ENCODE assay signal across 23 cellular contexts in the genomic region with DNA sequence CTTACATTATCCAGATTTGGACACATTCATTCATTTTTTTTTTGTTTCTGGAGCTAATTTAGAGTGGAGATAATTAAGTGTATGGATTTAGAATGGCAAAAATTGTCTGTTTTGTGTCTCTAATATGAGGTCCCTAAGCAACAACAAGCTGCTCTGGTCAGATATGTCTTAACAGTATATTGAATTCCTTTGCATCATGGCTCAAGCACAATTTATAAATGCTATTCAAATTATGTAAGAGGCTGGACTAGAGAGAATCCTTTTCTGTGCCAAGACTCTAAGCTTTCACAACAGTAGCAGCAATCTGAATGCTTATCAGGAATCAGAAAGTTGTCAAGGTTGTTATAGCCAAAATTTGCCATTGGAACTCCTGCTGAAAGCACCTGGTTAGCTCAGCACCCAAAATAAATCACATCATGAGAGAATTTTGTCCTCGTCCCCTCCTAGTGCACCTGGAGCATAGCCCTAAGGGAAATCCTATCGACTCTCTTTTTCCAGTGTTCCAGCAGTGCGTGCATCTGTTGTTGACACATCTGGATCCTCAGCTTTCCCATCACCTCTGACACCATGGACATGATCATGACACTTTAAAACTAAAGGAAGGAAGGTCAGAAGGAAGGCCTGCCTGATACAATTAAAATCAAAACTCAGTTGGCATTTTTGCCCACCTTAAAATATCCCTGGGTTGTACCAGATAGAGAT.
DNase-seq lines count a peak whose midpoint lies in the region; ATAC-seq and TF ChIP-seq lines count a peak whose summit lies in the region.
"Had no signal": no experiment of that assay in that cellular context is flagged by ENCODE, and none has a peak within 500 bp of the region (broad histone marks: within the 10 kb centered on the region; RNA-seq: fewer than 3 reads in every experiment).

No MANE protein-coding gene starts in this region.

- no peaks in the 10 kb centered on the region for H4K20me1 ChIP-seq in mammary epithelial cell (ENCODE audit: insufficient read depth, low read length)
- H4K20me1 ChIP-seq: BLaER1 treated with 17β-estradiol and CSF1 and Interleukin-3, amounts not matched to agents 10 nM and 100 nM had no signal

- H3K36me3 Mint-ChIP-seq in MCF 10A (ENCODE audit: insufficient read depth, unreplicated experiment), result no peaks in the 10 kb centered on the region
- H3K36me3 Mint-ChIP-seq in effector memory CD8-positive, alpha-beta T cell (ENCODE audit: insufficient read depth), result no peaks in the 10 kb centered on the region
- H3K36me3 Mint-ChIP-seq: WTC11 had no signal

- in situ Hi-C loops in mammary epithelial cell (cut with MboI; ENCODE audit: low sequenced_read_pairs in 2 of 2), result no loop called here

- H3K27me3 Mint-ChIP-seq in MCF 10A (ENCODE audit: insufficient read depth, unreplicated experiment), result no peaks in the 10 kb centered on the region
- H3K27me3 Mint-ChIP-seq in effector memory CD8-positive, alpha-beta T cell, result no peaks in the 10 kb centered on the region

- no peak overlapping the region for H3K4me2 ChIP-seq in mammary epithelial cell (ENCODE audit: insufficient read depth, low read depth, low read length)

- POLR2A ChIA-PET in MCF 10A (lab: Yijun Ruan, JAX), result interaction anchor here (0.9 to 1.0 kb wide), 2 partner anchors 12 to 28 kb away, joined by 3 read pairs; no protein-coding TSS in a partner anchor

- no peaks in the 10 kb centered on the region for H3K36me3 ChIP-seq in mammary epithelial cell (ENCODE audit: insufficient read depth, low read length)
- H3K36me3 ChIP-seq in upper lobe of right lung, result no peaks in the 10 kb centered on the region
- H3K36me3 ChIP-seq: BLaER1 treated with 17β-estradiol and CSF1 and Interleukin-3, amounts not matched to agents 10 nM and 100 nM; esophagus squamous epithelium; SJSA1; stomach had no signal

- H3K27ac ChIP-seq in mammary epithelial cell (ENCODE audit: insufficient read depth, low read depth, low read length) (no peak overlapping the region), right cardiac atrium (ENCODE audit: low read length) (no peak overlapping the region), upper lobe of right lung (peak overlapping the region; percentile 42)
- H3K27ac ChIP-seq: BLaER1 treated with 17β-estradiol and CSF1 and Interleukin-3, amounts not matched to agents 10 nM and 100 nM; esophagus squamous epithelium; SJSA1; stomach had no signal

- H3K27ac Mint-ChIP-seq in MCF 10A (ENCODE audit: low read depth, unreplicated experiment), result no peak overlapping the region
- no peak overlapping the region for H3K27ac Mint-ChIP-seq in effector memory CD8-positive, alpha-beta T cell
- H3K27ac Mint-ChIP-seq: activated CD8-positive, alpha-beta T cell treated with anti-CD3 and anti-CD28 coated beads, Interleukin-2, amount 10 ng/mL, durations not matched to agents 7 days and 5 days; WTC11 had no signal

- no peaks in the 10 kb centered on the region for H3K4me1 ChIP-seq in mammary epithelial cell (ENCODE audit: insufficient read depth, low read length)
- peaks cover 8% of the 10 kb centered on the region for H3K4me1 ChIP-seq in right cardiac atrium (ENCODE audit: control insufficient read depth, insufficient read depth, low read length)
- peaks cover 17% of the 10 kb centered on the region for H3K4me1 ChIP-seq in upper lobe of right lung
- H3K4me1 ChIP-seq: esophagus squamous epithelium had no signal

- DNase-seq in MCF 10A (ENCODE audit: unreplicated experiment) (peak; percentile 6), mammary epithelial cell (no peak), cardiac fibroblast (ENCODE audit: low read depth in 2 of 2) (peak; percentile 50 to 76), right cardiac atrium (no peak), upper lobe of right lung (no peak), activated T-cell treated with anti-CD3 and anti-CD28 coated beads for 4 hours (no peak)
- DNase-seq in effector memory CD8-positive, alpha-beta T cell, result no peak
- no peak for DNase-seq in activated CD4-positive, alpha-beta T cell treated with anti-CD3 and anti-CD28 coated beads for 4 hours
- DNase-seq: 8988T; activated CD8-positive, alpha-beta T cell treated with anti-CD3 and anti-CD28 coated beads, Interleukin-2, amount 10 ng/mL, durations not matched to agents 7 days and 5 days; activated naive CD4-positive, alpha-beta T cell treated with Interleukin-2 at 50 U/mL for 16 hours; activated T-cell treated with anti-CD3 and anti-CD28 coated beads, Interleukin-2, amount 50 U/mL, for 4 hours; anterior cingulate cortex; cerebellar nuclear complex; effector CD8-positive, alpha-beta T cell; esophagus squamous epithelium; MV-4-11; NCI-H1694 treated with DMSO at 0.1 percent for 48 hours; PC-3; stomach had no signal

- intact Hi-C loops in MCF 10A (cut with micrococcal nuclease), result no loop called here
- intact Hi-C loops in mammary epithelial cell (cut with micrococcal nuclease), result no loop called here
- intact Hi-C loops in right cardiac atrium (cut with DNase I), result no loop called here
- intact Hi-C loops in upper lobe of right lung (cut with DNase I), result no loop called here

- no peaks in the 10 kb centered on the region for H3K9me3 ChIP-seq in mammary epithelial cell (replicated peaks; ENCODE audit: insufficient read depth, low read length)
- no peaks in the 10 kb centered on the region for H3K9me3 ChIP-seq in right cardiac atrium (ENCODE audit: control insufficient read depth, low read length)
- no peaks in the 10 kb centered on the region for H3K9me3 ChIP-seq in upper lobe of right lung
- H3K9me3 ChIP-seq: BLaER1 treated with 17β-estradiol and CSF1 and Interleukin-3, amounts not matched to agents 10 nM and 100 nM; esophagus squamous epithelium; SJSA1; stomach had no signal

- no peaks in the 10 kb centered on the region for H3K27me3 ChIP-seq in mammary epithelial cell (ENCODE audit: insufficient read depth, low read length)
- H3K27me3 ChIP-seq in right cardiac atrium (ENCODE audit: control insufficient read depth, insufficient read depth), result no peaks in the 10 kb centered on the region
- no peaks in the 10 kb centered on the region for H3K27me3 ChIP-seq in upper lobe of right lung
- H3K27me3 ChIP-seq: BLaER1 treated with 17β-estradiol and CSF1 and Interleukin-3, amounts not matched to agents 10 nM and 100 nM; esophagus squamous epithelium; SJSA1; stomach had no signal

- TF ChIP-seq CTCF in MCF 10A (IDR thresholded peaks at IDR 0.05; ENCODE audit: unreplicated experiment) (no peak), mammary epithelial cell (conservative IDR thresholded peaks at IDR 0.05 in 1 of 2, IDR thresholded peaks at IDR 0.05 in 1 of 2; ENCODE audit: extremely low read depth in 1 of 2, insufficient read depth in 1 of 2, low read depth in 1 of 2, low read length in 2 of 2) (no peak), cardiac fibroblast (IDR thresholded peaks at IDR 0.05; ENCODE audit: low read depth, low read length) (no peak), upper lobe of right lung (IDR thresholded peaks at IDR 0.05) (no peak)

- H3K4me3 Mint-ChIP-seq in MCF 10A (ENCODE audit: unreplicated experiment), result no peak overlapping the region
- no peak overlapping the region for H3K4me3 Mint-ChIP-seq in effector memory CD8-positive, alpha-beta T cell
- H3K4me3 Mint-ChIP-seq: activated CD8-positive, alpha-beta T cell treated with anti-CD3 and anti-CD28 coated beads, Interleukin-2, amount 10 ng/mL, durations not matched to agents 7 days and 5 days; activated T-cell treated with anti-CD3 and anti-CD28 coated beads, Interleukin-2, amount 50 U/mL, for 4 hours; WTC11 had no signal

- H3K4me3 ChIP-seq in mammary epithelial cell (replicated peaks in 1 of 3; ENCODE audit: insufficient read depth in 1 of 3, low read depth in 2 of 3, low read length in 3 of 3), result no peak overlapping the region
- no peak overlapping the region for H3K4me3 ChIP-seq in cardiac fibroblast (replicated peaks in 1 of 2; ENCODE audit: low read depth in 2 of 2, low read length in 2 of 2)
- no peak overlapping the region for H3K4me3 ChIP-seq in right cardiac atrium (ENCODE audit: low read length)
- H3K4me3 ChIP-seq in upper lobe of right lung, result no peak overlapping the region
- H3K4me3 ChIP-seq: BLaER1 treated with 17β-estradiol and CSF1 and Interleukin-3, amounts not matched to agents 10 nM and 100 nM; esophagus squamous epithelium; SJSA1; stomach had no signal

- 85% methylated on average over 3 of the region's 3 CpGs for WGBS in mammary epithelial cell (ENCODE audit: low coverage, missing lambda C conversion rate)
- 37% methylated on average over 3 of the region's 3 CpGs for WGBS in right cardiac atrium

- peak; percentile 28 to 46 for ATAC-seq in right cardiac atrium
- peak; percentile 46 for ATAC-seq in upper lobe of right lung
- ATAC-seq in effector memory CD8-positive, alpha-beta T cell (replicated peaks), result no peak
- ATAC-seq: activated CD8-positive, alpha-beta T cell treated with anti-CD3 and anti-CD28 coated beads, Interleukin-2, amount 10 ng/mL, durations not matched to agents 7 days and 5 days; activated T-cell treated with anti-CD3 and anti-CD28 coated beads, Interleukin-2, amount 50 U/mL, for 4 hours; PC-3; WTC11 had no signal

- BruUV-seq in MCF 10A (replicated peaks; lab: Mats Ljungman, UMichigan), result no TSS peak
- no TSS peak for BruUV-seq in mammary epithelial cell (replicated peaks; lab: Mats Ljungman, UMichigan)

- CTCF ChIA-PET in MCF 10A (lab: Yijun Ruan, JAX) (interaction anchor here (0.5 to 1.7 kb wide), 9 partner anchors 12 to 1058 kb away, joined by 3 to 5 read pairs (median 3); no protein-coding TSS in a partner anchor), mammary epithelial cell (lab: Charles Lee; ENCODE audit: low non-redundant PET) (no interaction called here)

- H3K4me1 Mint-ChIP-seq in MCF 10A (ENCODE audit: insufficient read depth, unreplicated experiment), result peaks cover 14% of the 10 kb centered on the region
- H3K4me1 Mint-ChIP-seq in effector memory CD8-positive, alpha-beta T cell (ENCODE audit: low read depth in 2 of 2), result peaks cover 0 to 2% of the 10 kb centered on the region in 2 donors
- H3K4me1 Mint-ChIP-seq: WTC11 had no signal

- dilution Hi-C loops in mammary epithelial cell (cut with HindIII; ENCODE audit: low sequenced_read_pairs), result no loop called here

- no peak overlapping the region for H2AFZ ChIP-seq in mammary epithelial cell (ENCODE audit: low read depth, low read length)

- H3K9ac ChIP-seq in mammary epithelial cell (ENCODE audit: insufficient read depth, low read length), result no peak overlapping the region
- H3K9ac ChIP-seq: BLaER1 treated with 17β-estradiol and CSF1 and Interleukin-3, amounts not matched to agents 10 nM and 100 nM had no signal

- no peaks in the 10 kb centered on the region for H3K9me3 Mint-ChIP-seq in MCF 10A (ENCODE audit: unreplicated experiment)
- H3K9me3 Mint-ChIP-seq in effector memory CD8-positive, alpha-beta T cell, result no peaks in the 10 kb centered on the region
- H3K9me3 Mint-ChIP-seq: activated T-cell treated with anti-CD3 and anti-CD28 coated beads, Interleukin-2, amount 50 U/mL, for 4 hours; WTC11 had no signal

- H3K79me2 ChIP-seq in mammary epithelial cell (ENCODE audit: insufficient read depth, low read length), result no peaks in the 10 kb centered on the region

Comparison
In these comparisons a context has a peak if more than half of its experiments do, and no peak if none do; other contexts are left out.
1. DNase-seq: peak in MCF 10A (single experiment) and cardiac fibroblast (2 of 2); none in mammary epithelial cell (single experiment), right cardiac atrium (0 of 3), upper lobe of right lung (single experiment), effector memory CD8-positive, alpha-beta T cell (0 of 3), activated T-cell treated with anti-CD3 and anti-CD28 coated beads for 4 hours (single experiment) and activated CD4-positive, alpha-beta T cell treated with anti-CD3 and anti-CD28 coated beads for 4 hours (0 of 2).